1 cellular context compared by ENCODE assay signal in genomic region chr2:28437142-28437835, GRCh38.
A peak's percentile ranks its signal among the peaks of the same experiment; 100 is the strongest.
TF ChIP-seq lines count a peak whose summit lies in the region.

No MANE protein-coding gene starts in this region.

TF ChIP-seq in HepG2, 621 proteins besides CTCF, POLR2A, EP300 and RAD21 (continued from another document):
- TF ChIP-seq MNT (IDR thresholded peaks at IDR 0.05), result peak; percentile 34; the same call in 1 of the 2 replicates
